1 cellular context compared by ENCODE assay signal in the genomic region with DNA sequence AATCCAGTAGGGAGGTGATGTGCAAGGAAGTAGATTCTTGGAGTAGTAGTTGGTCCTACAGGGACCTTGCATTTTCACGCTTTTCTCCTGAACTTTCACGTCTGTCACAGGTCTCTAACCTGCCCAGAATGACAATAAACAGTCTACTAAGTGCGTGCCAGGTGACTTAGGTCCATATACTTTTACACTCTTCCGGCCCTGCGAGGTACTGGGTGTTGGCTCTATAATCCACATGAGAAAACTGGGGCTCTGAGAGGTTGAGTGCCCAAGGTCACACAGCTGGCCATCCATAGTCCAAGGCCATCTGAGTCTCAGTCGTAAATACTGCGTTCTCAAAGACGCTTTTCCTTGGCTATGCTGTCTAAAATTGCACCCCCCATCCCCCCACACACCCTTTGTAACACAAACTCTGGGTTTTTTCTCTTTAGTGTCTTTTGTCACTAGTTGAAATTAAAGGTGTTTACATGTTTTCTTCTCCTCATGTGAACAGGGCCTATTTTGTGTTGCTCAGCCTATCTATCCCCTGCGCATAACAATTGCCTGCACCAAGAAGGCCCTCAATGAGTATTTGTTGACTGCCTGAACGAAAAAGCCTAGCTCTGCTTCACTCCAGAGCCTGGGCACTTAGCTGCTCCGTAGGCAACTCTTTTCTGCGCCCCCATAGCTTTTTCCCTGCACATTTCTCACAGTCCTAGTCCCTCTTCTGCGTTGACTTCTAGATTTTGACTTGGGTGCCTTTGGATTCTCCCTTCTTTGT.
TF ChIP-seq lines count a peak whose summit lies in the region.

No MANE protein-coding gene starts in this region.

TF ChIP-seq in HepG2, 621 proteins besides CTCF, POLR2A, EP300 and RAD21 (continued from another document and continues in another):
- TF ChIP-seq HMGXB4 (CRISPR knock-in tag; IDR thresholded peaks at IDR 0.05; ENCODE audit: borderline replicate concordance in 1 of 2, low read depth in 1 of 2) = peak in 1 of 2 experiments; percentile 39; a peak in 3 of 4 replicates
- TF ChIP-seq, protein P1, sequence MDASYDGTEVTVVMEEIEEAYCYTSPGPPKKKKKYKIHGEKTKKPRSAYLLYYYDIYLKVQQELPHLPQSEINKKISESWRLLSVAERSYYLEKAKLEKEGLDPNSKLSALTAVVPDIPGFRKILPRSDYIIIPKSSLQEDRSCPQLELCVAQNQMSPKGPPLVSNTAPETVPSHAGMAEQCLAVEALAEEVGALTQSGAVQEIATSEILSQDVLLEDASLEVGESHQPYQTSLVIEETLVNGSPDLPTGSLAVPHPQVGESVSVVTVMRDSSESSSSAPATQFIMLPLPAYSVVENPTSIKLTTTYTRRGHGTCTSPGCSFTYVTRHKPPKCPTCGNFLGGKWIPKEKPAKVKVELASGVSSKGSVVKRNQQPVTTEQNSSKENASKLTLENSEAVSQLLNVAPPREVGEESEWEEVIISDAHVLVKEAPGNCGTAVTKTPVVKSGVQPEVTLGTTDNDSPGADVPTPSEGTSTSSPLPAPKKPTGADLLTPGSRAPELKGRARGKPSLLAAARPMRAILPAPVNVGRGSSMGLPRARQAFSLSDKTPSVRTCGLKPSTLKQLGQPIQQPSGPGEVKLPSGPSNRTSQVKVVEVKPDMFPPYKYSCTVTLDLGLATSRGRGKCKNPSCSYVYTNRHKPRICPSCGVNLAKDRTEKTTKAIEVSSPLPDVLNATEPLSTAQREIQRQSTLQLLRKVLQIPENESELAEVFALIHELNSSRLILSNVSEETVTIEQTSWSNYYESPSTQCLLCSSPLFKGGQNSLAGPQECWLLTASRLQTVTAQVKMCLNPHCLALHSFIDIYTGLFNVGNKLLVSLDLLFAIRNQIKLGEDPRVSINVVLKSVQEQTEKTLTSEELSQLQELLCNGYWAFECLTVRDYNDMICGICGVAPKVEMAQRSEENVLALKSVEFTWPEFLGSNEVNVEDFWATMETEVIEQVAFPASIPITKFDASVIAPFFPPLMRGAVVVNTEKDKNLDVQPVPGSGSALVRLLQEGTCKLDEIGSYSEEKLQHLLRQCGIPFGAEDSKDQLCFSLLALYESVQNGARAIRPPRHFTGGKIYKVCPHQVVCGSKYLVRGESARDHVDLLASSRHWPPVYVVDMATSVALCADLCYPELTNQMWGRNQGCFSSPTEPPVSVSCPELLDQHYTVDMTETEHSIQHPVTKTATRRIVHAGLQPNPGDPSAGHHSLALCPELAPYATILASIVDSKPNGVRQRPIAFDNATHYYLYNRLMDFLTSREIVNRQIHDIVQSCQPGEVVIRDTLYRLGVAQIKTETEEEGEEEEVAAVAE (CRISPR knock-in tag; IDR thresholded peaks at IDR 0.05; ENCODE audit: borderline replicate concordance) = 0 out of 2 replicates have a peak, but pooled peaks have one; percentile 16
- TF ChIP-seq ZFP91 (CRISPR knock-in tag; IDR thresholded peaks at IDR 0.05; ENCODE audit: borderline replicate concordance) = peak; percentile 5; the same call in 1 of the 2 replicates
- TF ChIP-seq JDP2 (CRISPR knock-in tag; IDR thresholded peaks at IDR 0.05; ENCODE audit: borderline replicate concordance) = no peak
- 0 out of 4 replicates have a peak, but pooled peaks of 1 of the 2 experiments have one; percentile 21 for TF ChIP-seq ATF4 (CRISPR knock-in tag; IDR thresholded peaks at IDR 0.05)
- TF ChIP-seq SALL2 (CRISPR knock-in tag; IDR thresholded peaks at IDR 0.05) = no peak
- TF ChIP-seq, protein P2, sequence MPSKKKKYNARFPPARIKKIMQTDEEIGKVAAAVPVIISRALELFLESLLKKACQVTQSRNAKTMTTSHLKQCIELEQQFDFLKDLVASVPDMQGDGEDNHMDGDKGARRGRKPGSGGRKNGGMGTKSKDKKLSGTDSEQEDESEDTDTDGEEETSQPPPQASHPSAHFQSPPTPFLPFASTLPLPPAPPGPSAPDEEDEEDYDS (CRISPR knock-in tag; IDR thresholded peaks at IDR 0.05) = no peak
- TF ChIP-seq PHF8 (CRISPR knock-in tag; IDR thresholded peaks at IDR 0.05) = peak; percentile 7; the same call in 1 of the 2 replicates
- TF ChIP-seq, protein P3, sequence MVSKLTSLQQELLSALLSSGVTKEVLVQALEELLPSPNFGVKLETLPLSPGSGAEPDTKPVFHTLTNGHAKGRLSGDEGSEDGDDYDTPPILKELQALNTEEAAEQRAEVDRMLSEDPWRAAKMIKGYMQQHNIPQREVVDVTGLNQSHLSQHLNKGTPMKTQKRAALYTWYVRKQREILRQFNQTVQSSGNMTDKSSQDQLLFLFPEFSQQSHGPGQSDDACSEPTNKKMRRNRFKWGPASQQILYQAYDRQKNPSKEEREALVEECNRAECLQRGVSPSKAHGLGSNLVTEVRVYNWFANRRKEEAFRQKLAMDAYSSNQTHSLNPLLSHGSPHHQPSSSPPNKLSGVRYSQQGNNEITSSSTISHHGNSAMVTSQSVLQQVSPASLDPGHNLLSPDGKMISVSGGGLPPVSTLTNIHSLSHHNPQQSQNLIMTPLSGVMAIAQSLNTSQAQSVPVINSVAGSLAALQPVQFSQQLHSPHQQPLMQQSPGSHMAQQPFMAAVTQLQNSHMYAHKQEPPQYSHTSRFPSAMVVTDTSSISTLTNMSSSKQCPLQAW (CRISPR knock-in tag; IDR thresholded peaks at IDR 0.05) = peak; percentile 14; the same call in 1 of the 2 replicates
- 0 out of 2 replicates have a peak, but pooled peaks have one; percentile 13 for TF ChIP-seq ZNF564 (CRISPR knock-in tag; IDR thresholded peaks at IDR 0.05)
- TF ChIP-seq MIER2 (CRISPR knock-in tag; IDR thresholded peaks at IDR 0.05) = 0 out of 2 replicates have a peak, but pooled peaks have one; percentile 8
- peak; percentile 72; the same call in 1 of the 2 replicates for TF ChIP-seq ZNF605 (CRISPR knock-in tag; IDR thresholded peaks at IDR 0.05)
- TF ChIP-seq AHR (CRISPR knock-in tag; IDR thresholded peaks at IDR 0.05) = no peak
- 0 out of 2 replicates have a peak, but pooled peaks have one; percentile 19 for TF ChIP-seq ZNF746 (CRISPR knock-in tag; IDR thresholded peaks at IDR 0.05)
- peak; percentile 43; the same call in 1 of the 2 replicates for TF ChIP-seq HNF4G (IDR thresholded peaks at IDR 0.05; ENCODE audit: borderline replicate concordance, low read depth, low read length)
- no peak; the same call in 1 of the 2 replicates for TF ChIP-seq HNF4G (CRISPR knock-in tag; IDR thresholded peaks at IDR 0.05; ENCODE audit: borderline replicate concordance, low read depth)
- no peak for TF ChIP-seq ZNF207 (IDR thresholded peaks at IDR 0.05; ENCODE audit: borderline replicate concordance)
- TF ChIP-seq SETDB1 (CRISPR knock-in tag; IDR thresholded peaks at IDR 0.05; ENCODE audit: borderline replicate concordance) = no peak
- peak; percentile 80 for TF ChIP-seq HNF4A (CRISPR knock-in tag; IDR thresholded peaks at IDR 0.05)
- TF ChIP-seq HMG20B (CRISPR knock-in tag; conservative IDR thresholded peaks at IDR 0.05) = no peak
- no peak for TF ChIP-seq ZNF224 (CRISPR knock-in tag; IDR thresholded peaks at IDR 0.05)
- TF ChIP-seq ZMAT3 (CRISPR knock-in tag; conservative IDR thresholded peaks at IDR 0.05) = no peak
- TF ChIP-seq FOXK1 (CRISPR knock-in tag; IDR thresholded peaks at IDR 0.05; ENCODE audit: borderline replicate concordance, low read depth) = peak; percentile 12; the same call in 1 of the 2 replicates
- TF ChIP-seq SSRP1 (CRISPR knock-in tag; IDR thresholded peaks at IDR 0.05) = 0 out of 2 replicates have a peak, but pooled peaks have one; percentile 29
- TF ChIP-seq SKIL (CRISPR knock-in tag; IDR thresholded peaks at IDR 0.05; ENCODE audit: borderline replicate concordance) = no peak
- 0 out of 2 replicates have a peak, but pooled peaks have one; percentile 25 for TF ChIP-seq FOXA3 (CRISPR knock-in tag; IDR thresholded peaks at IDR 0.05)
- TF ChIP-seq, protein P4, sequence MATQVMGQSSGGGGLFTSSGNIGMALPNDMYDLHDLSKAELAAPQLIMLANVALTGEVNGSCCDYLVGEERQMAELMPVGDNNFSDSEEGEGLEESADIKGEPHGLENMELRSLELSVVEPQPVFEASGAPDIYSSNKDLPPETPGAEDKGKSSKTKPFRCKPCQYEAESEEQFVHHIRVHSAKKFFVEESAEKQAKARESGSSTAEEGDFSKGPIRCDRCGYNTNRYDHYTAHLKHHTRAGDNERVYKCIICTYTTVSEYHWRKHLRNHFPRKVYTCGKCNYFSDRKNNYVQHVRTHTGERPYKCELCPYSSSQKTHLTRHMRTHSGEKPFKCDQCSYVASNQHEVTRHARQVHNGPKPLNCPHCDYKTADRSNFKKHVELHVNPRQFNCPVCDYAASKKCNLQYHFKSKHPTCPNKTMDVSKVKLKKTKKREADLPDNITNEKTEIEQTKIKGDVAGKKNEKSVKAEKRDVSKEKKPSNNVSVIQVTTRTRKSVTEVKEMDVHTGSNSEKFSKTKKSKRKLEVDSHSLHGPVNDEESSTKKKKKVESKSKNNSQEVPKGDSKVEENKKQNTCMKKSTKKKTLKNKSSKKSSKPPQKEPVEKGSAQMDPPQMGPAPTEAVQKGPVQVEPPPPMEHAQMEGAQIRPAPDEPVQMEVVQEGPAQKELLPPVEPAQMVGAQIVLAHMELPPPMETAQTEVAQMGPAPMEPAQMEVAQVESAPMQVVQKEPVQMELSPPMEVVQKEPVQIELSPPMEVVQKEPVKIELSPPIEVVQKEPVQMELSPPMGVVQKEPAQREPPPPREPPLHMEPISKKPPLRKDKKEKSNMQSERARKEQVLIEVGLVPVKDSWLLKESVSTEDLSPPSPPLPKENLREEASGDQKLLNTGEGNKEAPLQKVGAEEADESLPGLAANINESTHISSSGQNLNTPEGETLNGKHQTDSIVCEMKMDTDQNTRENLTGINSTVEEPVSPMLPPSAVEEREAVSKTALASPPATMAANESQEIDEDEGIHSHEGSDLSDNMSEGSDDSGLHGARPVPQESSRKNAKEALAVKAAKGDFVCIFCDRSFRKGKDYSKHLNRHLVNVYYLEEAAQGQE (IDR thresholded peaks at IDR 0.05; ENCODE audit: borderline replicate concordance in 1 of 2, low read depth in 1 of 2, low read length in 2 of 2) = 0 out of 4 replicates have a peak, but pooled peaks of 1 of the 2 experiments have one; percentile 3
- TF ChIP-seq ZXDC (CRISPR knock-in tag; IDR thresholded peaks at IDR 0.05) = no peak
- TF ChIP-seq SMARCE1 (IDR thresholded peaks at IDR 0.05; ENCODE audit: borderline replicate concordance) = no peak
- TF ChIP-seq ZFP90 (CRISPR knock-in tag; IDR thresholded peaks at IDR 0.05; ENCODE audit: borderline replicate concordance) = 0 out of 2 replicates have a peak, but pooled peaks have one; percentile 4
- TF ChIP-seq ZNF274 (CRISPR knock-in tag; IDR thresholded peaks at IDR 0.05) = no peak
- TF ChIP-seq RNF2 (conservative IDR thresholded peaks at IDR 0.05; ENCODE audit: low read depth) = no peak
